ENCODE assay signal across 10 cellular contexts in the genomic region with DNA sequence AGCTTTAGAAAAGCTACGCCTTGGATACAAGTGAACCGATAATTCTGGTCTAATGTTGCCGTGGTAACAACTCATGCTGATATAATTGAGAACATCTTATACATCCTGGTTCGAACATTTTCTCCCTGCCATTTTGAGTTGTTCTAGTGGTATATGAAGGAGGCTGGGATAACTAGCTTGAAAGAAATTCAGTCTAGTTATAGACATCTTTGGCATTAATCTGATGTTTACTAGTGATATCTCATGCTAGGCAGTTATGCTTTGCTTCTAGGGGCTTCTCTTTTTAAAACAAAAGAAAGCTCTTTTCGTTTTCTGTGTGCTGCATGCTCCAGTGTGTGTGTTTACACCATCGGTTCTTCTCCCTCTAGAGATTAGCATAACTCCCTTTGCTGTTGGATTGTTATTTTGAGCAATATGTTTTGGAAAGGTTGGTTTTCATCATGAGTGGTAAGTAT. TPM values are rescaled to one million over a fixed set of nuclear protein-coding genes. Genes with fewer than 3 reads are reported as not detected.
A peak's percentile ranks its signal among the peaks of the same experiment; 100 is the strongest.
DNase-seq lines count a peak whose midpoint lies in the region; ATAC-seq and TF ChIP-seq lines count a peak whose summit lies in the region.
"Had no signal": no experiment of that assay in that cellular context is flagged by ENCODE, and none has a peak within 500 bp of the region (broad histone marks: within the 10 kb centered on the region; RNA-seq: fewer than 3 reads in every experiment).

No MANE protein-coding gene starts in this region.

- no peaks in the 10 kb centered on the region for H3K27me3 Mint-ChIP-seq in activated naive CD4-positive, alpha-beta T cell treated with anti-CD3 and anti-CD28 coated beads for 36 hours (ENCODE audit: low read depth)
- no peaks in the 10 kb centered on the region for H3K27me3 Mint-ChIP-seq in stimulated activated memory B cell treated with anti-CD40 and anti-IgM and Interleukin-4, amounts not matched to agents 10 μg/mL and 1 μg/mL and 100 μg/mL, for 72 hours
- H3K27me3 Mint-ChIP-seq in chondrocyte (ENCODE audit: low read depth) = no peaks in the 10 kb centered on the region

- CTCF ChIA-PET in activated naive CD4-positive, alpha-beta T cell treated with anti-CD3 and anti-CD28 coated beads for 36 hours (lab: Charles Lee) = interaction anchor here (0.5 to 2.4 kb wide), 4 partner anchors 10 to 23 kb away, joined by 3 to 5 read pairs (median 4); no protein-coding TSS in a partner anchor

- ATAC-seq in stimulated activated memory B cell treated with anti-CD40 and anti-IgM and Interleukin-4, amounts not matched to agents 10 μg/mL and 1 μg/mL and 100 μg/mL, for 72 hours = no peak
- no peak for ATAC-seq in HG03354 (IDR thresholded peaks at IDR 0.05; ENCODE audit: poor library complexity, severe bottlenecking, unreplicated experiment)

- peak overlapping the region; percentile 24 for H3K27ac Mint-ChIP-seq in activated naive CD4-positive, alpha-beta T cell treated with anti-CD3 and anti-CD28 coated beads for 36 hours
- no peak overlapping the region for H3K27ac Mint-ChIP-seq in stimulated activated memory B cell treated with anti-CD40 and anti-IgM and Interleukin-4, amounts not matched to agents 10 μg/mL and 1 μg/mL and 100 μg/mL, for 72 hours
- H3K27ac Mint-ChIP-seq in chondrocyte (ENCODE audit: unreplicated experiment) = no peak overlapping the region
- H3K27ac Mint-ChIP-seq: CD14-positive monocyte had no signal

- H3K9me3 Mint-ChIP-seq in activated naive CD4-positive, alpha-beta T cell treated with anti-CD3 and anti-CD28 coated beads for 36 hours = no peaks in the 10 kb centered on the region
- peaks cover 4% of the 10 kb centered on the region for H3K9me3 Mint-ChIP-seq in stimulated activated memory B cell treated with anti-CD40 and anti-IgM and Interleukin-4, amounts not matched to agents 10 μg/mL and 1 μg/mL and 100 μg/mL, for 72 hours
- H3K9me3 Mint-ChIP-seq in chondrocyte (ENCODE audit: low read depth) = peaks cover 6% of the 10 kb centered on the region
- H3K9me3 Mint-ChIP-seq: CD14-positive monocyte had no signal

- no peak for DNase-seq in activated naive CD4-positive, alpha-beta T cell treated with anti-CD3 and anti-CD28 coated beads for 36 hours
- DNase-seq in activated naive CD4-positive, alpha-beta T cell (lab: John Stamatoyannopoulos, UW) = no peak
- DNase-seq in NCI-H748 treated with DMSO at 0.1 percent for 48 hours (lab: John Stamatoyannopoulos, UW) (peak; percentile 70), cerebellar cortex (ENCODE audit: low spot score) (peak; percentile 73), chondrocyte (ENCODE audit: low spot score) (no peak), GM03348 (ENCODE audit: low spot score) (no peak)
- DNase-seq: activated CD8-positive, alpha-beta memory T cell treated with anti-CD3 and anti-CD28 coated beads, Interleukin-2, amount 50 U/mL, for 4 hours had no signal

- TF ChIP-seq CTCF in chondrocyte (IDR thresholded peaks at IDR 0.05) = no peak

- H3K4me1 Mint-ChIP-seq in activated naive CD4-positive, alpha-beta T cell treated with anti-CD3 and anti-CD28 coated beads for 36 hours (ENCODE audit: low read depth) = peaks cover 69% of the 10 kb centered on the region
- H3K4me1 Mint-ChIP-seq in stimulated activated memory B cell treated with anti-CD40 and anti-IgM and Interleukin-4, amounts not matched to agents 10 μg/mL and 1 μg/mL and 100 μg/mL, for 72 hours = peaks cover 73% of the 10 kb centered on the region
- H3K4me1 Mint-ChIP-seq in chondrocyte (ENCODE audit: low read depth) = peaks cover 16% of the 10 kb centered on the region

- intact Hi-C loops in activated naive CD4-positive, alpha-beta T cell treated with anti-CD3 and anti-CD28 coated beads for 36 hours (cut with micrococcal nuclease) = loop anchor here (1.0 to 10.0 kb wide), 2 partner anchors 8 to 1040 kb away; a partner anchor contains a TSS

- peak overlapping the region; percentile 65 for H3K4me3 Mint-ChIP-seq in activated naive CD4-positive, alpha-beta T cell treated with anti-CD3 and anti-CD28 coated beads for 36 hours
- peak overlapping the region; percentile 7 for H3K4me3 Mint-ChIP-seq in stimulated activated memory B cell treated with anti-CD40 and anti-IgM and Interleukin-4, amounts not matched to agents 10 μg/mL and 1 μg/mL and 100 μg/mL, for 72 hours
- H3K4me3 Mint-ChIP-seq in chondrocyte (ENCODE audit: unreplicated experiment) = no peak overlapping the region
- H3K4me3 Mint-ChIP-seq: CD14-positive monocyte had no signal

- no peaks in the 10 kb centered on the region for H3K36me3 Mint-ChIP-seq in activated naive CD4-positive, alpha-beta T cell treated with anti-CD3 and anti-CD28 coated beads for 36 hours (ENCODE audit: low read depth)
- H3K36me3 Mint-ChIP-seq in stimulated activated memory B cell treated with anti-CD40 and anti-IgM and Interleukin-4, amounts not matched to agents 10 μg/mL and 1 μg/mL and 100 μg/mL, for 72 hours = peaks cover 6% of the 10 kb centered on the region
- H3K36me3 Mint-ChIP-seq in chondrocyte (ENCODE audit: low read depth) = no peaks in the 10 kb centered on the region
- H3K36me3 Mint-ChIP-seq: CD14-positive monocyte had no signal

RNA-seq across cellular contexts. Expression of a gene that starts 20.5 kb away (rescaled TPM):
- 10 to 100 TPM; 25.7 to 25.9 TPM for total RNA-seq in activated naive CD4-positive, alpha-beta T cell treated with anti-CD3 and anti-CD28 coated beads for 36 hours
- 34.9 to 44.2 TPM (median 43.1 TPM) in 3 replicates for total RNA-seq in chondrocyte

Comparison
In these comparisons a context has a peak if more than half of its experiments do, and no peak if none do; other contexts are left out.
1. DNase-seq: peak in NCI-H748 treated with DMSO at 0.1 percent for 48 hours (single experiment) and cerebellar cortex (single experiment); none in activated naive CD4-positive, alpha-beta T cell treated with anti-CD3 and anti-CD28 coated beads for 36 hours (single experiment), activated naive CD4-positive, alpha-beta T cell (0 of 4), chondrocyte (single experiment) and GM03348 (single experiment).